In the genomic region with DNA sequence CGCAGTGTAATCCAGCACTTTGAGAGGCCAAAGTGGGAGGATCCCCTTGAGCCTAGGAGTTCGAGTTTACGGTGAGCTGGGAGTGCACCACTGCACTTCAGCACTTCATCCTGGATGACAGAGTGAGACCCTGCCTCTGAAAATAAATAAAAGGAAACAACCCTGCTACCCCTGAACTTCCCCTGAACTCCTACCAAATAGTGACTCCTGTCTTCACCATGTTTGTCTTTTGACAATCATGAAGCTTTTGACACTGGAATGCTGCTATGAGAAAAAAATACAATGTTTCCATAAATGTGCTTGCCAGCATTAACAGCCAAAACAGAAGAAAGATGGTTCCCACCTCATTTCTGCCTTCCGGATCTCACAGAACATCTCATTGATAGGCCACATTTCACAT, we compare ENCODE assay signal across 23 cellular contexts.
"Had no signal": no experiment of that assay in that cellular context is flagged by ENCODE, and none has a peak within 500 bp of the region (broad histone marks: within the 10 kb centered on the region; RNA-seq: fewer than 3 reads in every experiment).

No MANE protein-coding gene starts in this region.

- H3K9me3 ChIP-seq: breast epithelium had no signal

- H3K27me3 ChIP-seq: breast epithelium had no signal

- H3K36me3 Mint-ChIP-seq: activated naive CD8-positive, alpha-beta T cell treated with anti-CD3 and anti-CD28 coated beads, Interleukin-2, amount 10 ng/mL, durations not matched to agents 7 days and 5 days; T-cell had no signal

- DNase-seq: activated CD4-positive, alpha-beta T cell treated with anti-CD3 and anti-CD28 coated beads for 4 hours; activated CD8-positive, alpha-beta memory T cell treated with anti-CD3 and anti-CD28 coated beads, Interleukin-2, amount 50 U/mL, for 48 hours; activated CD8-positive, alpha-beta T cell treated with anti-CD3 and anti-CD28 coated beads, Interleukin-2, amount 10 ng/mL, durations not matched to agents 7 days and 5 days; activated naive CD4-positive, alpha-beta T cell treated with anti-CD3 and anti-CD28 coated beads, Interleukin-2, amount 50 U/mL, for 16 hours; activated naive CD8-positive, alpha-beta T cell treated with anti-CD3 and anti-CD28 coated beads, Interleukin-2, amount 10 ng/mL, durations not matched to agents 7 days and 5 days; activated T-cell treated with anti-CD3 and anti-CD28 coated beads, Interleukin-2, amount 50 U/mL, for 1 hour; aorta; central memory CD4-positive, alpha-beta T cell; MM.1S; NCI-H1105; NCI-H1436 treated with DMSO at 0.1 percent for 48 hours; NCI-H187 treated with DMSO at 0.1 percent for 48 hours; NCI-H2171; NCI-H345; NCI-H510A; NCI-H526 treated with DMSO at 0.1 percent for 48 hours; NCI-H82; SIG-M5; T-cell; T-helper 2 cell; T1000 had no signal

- H3K27ac Mint-ChIP-seq: activated CD8-positive, alpha-beta T cell treated with anti-CD3 and anti-CD28 coated beads, Interleukin-2, amount 10 ng/mL, durations not matched to agents 7 days and 5 days; activated naive CD8-positive, alpha-beta T cell treated with anti-CD3 and anti-CD28 coated beads, Interleukin-2, amount 10 ng/mL, durations not matched to agents 7 days and 5 days; T-cell had no signal

- H3K4me3 ChIP-seq: breast epithelium had no signal

- H3K27ac ChIP-seq: breast epithelium, VCaP had no signal

- H3K4me3 Mint-ChIP-seq: activated CD8-positive, alpha-beta T cell treated with anti-CD3 and anti-CD28 coated beads, Interleukin-2, amount 10 ng/mL, durations not matched to agents 7 days and 5 days; activated naive CD8-positive, alpha-beta T cell treated with anti-CD3 and anti-CD28 coated beads, Interleukin-2, amount 10 ng/mL, durations not matched to agents 7 days and 5 days; T-cell had no signal

- H3K4me1 Mint-ChIP-seq: activated naive CD8-positive, alpha-beta T cell treated with anti-CD3 and anti-CD28 coated beads, Interleukin-2, amount 10 ng/mL, durations not matched to agents 7 days and 5 days; T-cell had no signal

- ATAC-seq: activated CD8-positive, alpha-beta T cell treated with anti-CD3 and anti-CD28 coated beads, Interleukin-2, amount 10 ng/mL, durations not matched to agents 7 days and 5 days; T-cell had no signal

- H3K9me3 Mint-ChIP-seq: activated naive CD8-positive, alpha-beta T cell treated with anti-CD3 and anti-CD28 coated beads, Interleukin-2, amount 10 ng/mL, durations not matched to agents 7 days and 5 days; T-cell had no signal

- H3K4me1 ChIP-seq: breast epithelium had no signal

- H3K36me3 ChIP-seq: breast epithelium had no signal
